In the genomic region with DNA sequence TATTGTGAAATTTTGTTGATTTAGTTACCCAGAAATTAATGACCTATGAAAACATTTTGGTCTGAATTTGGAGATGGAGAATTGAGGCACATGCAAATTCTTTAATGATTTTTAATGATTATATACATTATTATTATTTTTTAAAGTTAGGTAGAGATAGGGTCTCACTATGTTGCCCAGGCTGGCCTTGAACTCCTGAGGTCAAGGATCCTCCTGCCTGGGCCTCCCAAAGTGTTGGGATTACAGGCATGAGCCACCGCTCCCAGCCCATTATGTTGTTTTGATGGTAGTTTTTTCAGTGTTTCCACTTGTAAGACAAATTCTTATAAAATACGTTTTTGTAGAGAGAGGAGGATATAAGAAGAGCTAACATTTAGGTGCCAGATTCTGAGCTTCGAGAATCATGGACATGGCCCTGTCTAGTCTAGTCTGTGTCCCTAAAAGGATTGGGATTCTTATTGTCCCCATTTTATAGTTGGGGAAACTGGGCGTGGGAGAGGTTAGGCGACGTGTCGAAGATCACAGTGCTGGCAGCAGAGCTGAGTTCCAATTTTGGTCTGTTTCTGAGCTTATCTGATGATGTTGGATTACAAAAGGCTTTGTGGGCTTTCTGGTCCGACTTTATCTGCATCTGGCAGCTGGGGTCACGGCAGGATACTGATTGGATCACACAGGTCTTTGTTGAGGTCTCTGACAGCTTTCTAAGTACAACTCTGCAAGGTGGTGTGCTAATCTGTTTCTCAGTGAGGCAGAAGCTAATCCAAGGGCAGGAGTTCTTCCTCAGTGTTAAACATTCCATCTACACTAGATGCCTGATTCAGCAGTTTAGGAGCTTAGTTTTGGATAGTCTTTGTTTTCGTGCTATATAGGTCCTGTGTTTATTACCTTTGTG, we compare ENCODE assay signal across 34 cellular contexts. TPM values are rescaled to one million over a fixed set of nuclear protein-coding genes. Genes with fewer than 3 reads are reported as not detected.
A peak's percentile ranks its signal among the peaks of the same experiment; 100 is the strongest.
DNase-seq lines count a peak whose midpoint lies in the region; ATAC-seq, FAIRE-seq and TF ChIP-seq lines count a peak whose summit lies in the region.
"Had no signal": no experiment of that assay in that cellular context is flagged by ENCODE, and none has a peak within 500 bp of the region (broad histone marks: within the 10 kb centered on the region; RNA-seq: fewer than 3 reads in every experiment).

No MANE protein-coding gene starts in this region.

- no peak for ATAC-seq in T-helper 17 cell
- ATAC-seq in HG03159 (IDR thresholded peaks at IDR 0.05; ENCODE audit: unreplicated experiment): no peak
- ATAC-seq: activated CD8-positive, alpha-beta memory T cell treated with anti-CD3 and anti-CD28 coated beads, Interleukin-2, amount 10 ng/mL, durations not matched to agents 7 days and 5 days; activated T-cell treated with anti-CD3 and anti-CD28 coated beads, Interleukin-2, amount 50 U/mL, for 72 hours; psoas muscle; T-cell had no signal

- H3K4me1 Mint-ChIP-seq in T-helper 17 cell: peaks cover 4% of the 10 kb centered on the region
- H3K4me1 Mint-ChIP-seq in endothelial cell (ENCODE audit: unreplicated experiment): peaks cover 3% of the 10 kb centered on the region

- no peaks in the 10 kb centered on the region for H3K27me3 Mint-ChIP-seq in T-helper 17 cell
- H3K27me3 Mint-ChIP-seq in endothelial cell (ENCODE audit: unreplicated experiment): peaks cover 1% of the 10 kb centered on the region
- H3K27me3 Mint-ChIP-seq: activated CD8-positive, alpha-beta memory T cell treated with anti-CD3 and anti-CD28 coated beads, Interleukin-2, amount 10 ng/mL, durations not matched to agents 7 days and 5 days; IgD-negative memory B cell; T-cell had no signal

- no peak overlapping the region; the same call in 1 of the 2 replicates for H3K4me3 ChIP-seq in Jurkat, Clone E6-1 (ENCODE audit: low read length)
- no peak overlapping the region for H3K4me3 ChIP-seq in lower leg skin (ENCODE audit: low read depth, poor library complexity, severe bottlenecking)
- H3K4me3 ChIP-seq: BLaER1 treated with 17β-estradiol and CSF1 and Interleukin-3, amounts not matched to agents 10 nM and 100 nM; lung; psoas muscle; tibial nerve had no signal

- POLR2A ChIA-PET in GM10248 (lab: Yijun Ruan, JAX): no interaction called here

- no peak for TF ChIP-seq POLR2A in lower leg skin (IDR thresholded peaks at IDR 0.05)

- H3K36me3 Mint-ChIP-seq in T-helper 17 cell (ENCODE audit: low read depth) (no peaks in the 10 kb centered on the region), endothelial cell (ENCODE audit: low read depth, unreplicated experiment) (peaks cover 4% of the 10 kb centered on the region)

- intact Hi-C loops in posterior vena cava (cut with DNase I): no loop called here
- intact Hi-C loops in lower leg skin (cut with DNase I; ENCODE audit: low total_unique reads): no loop called here

- no peak overlapping the region for H3K27ac Mint-ChIP-seq in T-helper 17 cell
- H3K27ac Mint-ChIP-seq in endothelial cell (ENCODE audit: unreplicated experiment): peak overlapping the region; percentile 27
- H3K27ac Mint-ChIP-seq: activated CD8-positive, alpha-beta memory T cell treated with anti-CD3 and anti-CD28 coated beads, Interleukin-2, amount 10 ng/mL, durations not matched to agents 7 days and 5 days; activated naive CD4-positive, alpha-beta T cell treated with anti-CD3 and anti-CD28 coated beads for 36 hours; activated T-cell treated with anti-CD3 and anti-CD28 coated beads, Interleukin-2, amount 50 U/mL, for 72 hours; IgD-negative memory B cell had no signal

- CTCF ChIA-PET in GM10248 (lab: Yijun Ruan, JAX): interaction anchor here (0.7 to 3.7 kb wide), 16 partner anchors 9 to 448 kb away, joined by 3 to 29 read pairs (median 7); a partner anchor contains a TSS

- peak; percentile 68 for FAIRE-seq in D721Med (lab: Jason Lieb, UNC)
- FAIRE-seq: endometrium, GM19239, keratinocyte had no signal

- peak overlapping the region; percentile 31 for H3K4me3 Mint-ChIP-seq in T-helper 17 cell
- H3K4me3 Mint-ChIP-seq in endothelial cell (ENCODE audit: unreplicated experiment): no peak overlapping the region
- H3K4me3 Mint-ChIP-seq: activated CD8-positive, alpha-beta memory T cell treated with anti-CD3 and anti-CD28 coated beads, Interleukin-2, amount 10 ng/mL, durations not matched to agents 7 days and 5 days; activated naive CD4-positive, alpha-beta T cell treated with anti-CD3 and anti-CD28 coated beads for 36 hours; activated T-cell treated with anti-CD3 and anti-CD28 coated beads, Interleukin-2, amount 50 U/mL, for 72 hours; IgD-negative memory B cell; T-cell had no signal

- TF ChIP-seq CTCF in D721Med (IDR thresholded peaks at IDR 0.05; ENCODE audit: insufficient read depth, missing control alignments) (no peak), endothelial cell (IDR thresholded peaks at IDR 0.05; ENCODE audit: unreplicated experiment) (no peak), GM10248 (IDR thresholded peaks at IDR 0.05; ENCODE audit: control extremely low read depth, extremely low read depth, low read depth, missing control alignments) (no peak), lower leg skin (IDR thresholded peaks at IDR 0.05) (no peak)

- no peaks in the 10 kb centered on the region for H3K9me3 Mint-ChIP-seq in endothelial cell (ENCODE audit: unreplicated experiment)
- H3K9me3 Mint-ChIP-seq: activated naive CD4-positive, alpha-beta T cell treated with anti-CD3 and anti-CD28 coated beads for 36 hours; activated T-cell treated with anti-CD3 and anti-CD28 coated beads, Interleukin-2, amount 50 U/mL, for 72 hours; IgD-negative memory B cell; T-cell had no signal

- no peak for DNase-seq in D721Med (ENCODE audit: insufficient read length, low spot score)
- peak; percentile 96 for DNase-seq in Jurkat, Clone E6-1 (ENCODE audit: low read depth, low spot score)
- DNase-seq in T-helper 17 cell: no peak
- DNase-seq in endothelial cell (ENCODE audit: low spot score): no peak
- no peak for DNase-seq in posterior vena cava (ENCODE audit: low spot score)
- DNase-seq in GM10248 (ENCODE audit: extremely low spot score): no peak
- DNase-seq in lower leg skin (ENCODE audit: low spot score in 2 of 2): no peak
- DNase-seq: activated CD4-positive, alpha-beta T cell treated with anti-CD3 and anti-CD28 coated beads, Interleukin-2, amount 50 U/mL, for 1 hour; activated CD8-positive, alpha-beta memory T cell treated with anti-CD3 and anti-CD28 coated beads, Interleukin-2, amount 10 ng/mL, durations not matched to agents 7 days and 5 days; activated naive CD4-positive, alpha-beta T cell treated with anti-CD3 and anti-CD28 coated beads for 36 hours; activated T-cell treated with anti-CD3 and anti-CD28 coated beads, Interleukin-2, amount 50 U/mL, for 72 hours; aorta; cortex of kidney; DND-41; HCEC 1CT; MM.1S; NCI-H1694 treated with DMSO at 0.1 percent for 48 hours; NCI-H69; psoas muscle; Right ventricle myocardium superior; stimulated activated CD8-positive, alpha-beta memory T cell treated with anti-CD3 and anti-CD28 coated beads, Interleukin-4, amount 100 ng/mL, for 48 hours; T-cell had no signal

- H3K9me3 ChIP-seq in T-helper 17 cell (ENCODE audit: control insufficient read depth, low read length, poor library complexity, severe bottlenecking): no peaks in the 10 kb centered on the region
- H3K9me3 ChIP-seq: BLaER1 treated with 17β-estradiol and CSF1 and Interleukin-3, amounts not matched to agents 10 nM and 100 nM; psoas muscle; tibial nerve had no signal

- 82 to 86% methylated on average over 10 of the region's 10 CpGs for WGBS in lower leg skin, 2 donors

RNA-seq across cellular contexts. Expression of a gene that starts 7.5 kb away (rescaled TPM):
- polyA plus RNA-seq in Jurkat, Clone E6-1 (2012; ENCODE audit: insufficient read depth, insufficient read length): not detected
- total RNA-seq in T-helper 17 cell (not detected), endothelial cell (ENCODE audit: unreplicated experiment) (not detected), posterior vena cava (not detected), lower leg skin (not detected)
- total RNA-seq: activated CD8-positive, alpha-beta memory T cell treated with anti-CD3 and anti-CD28 coated beads, Interleukin-2, amount 10 ng/mL, durations not matched to agents 7 days and 5 days; activated naive CD4-positive, alpha-beta T cell treated with anti-CD3 and anti-CD28 coated beads for 36 hours; activated T-cell treated with anti-CD3 and anti-CD28 coated beads, Interleukin-2, amount 50 U/mL, for 72 hours; aorta; cardiac septum; fibroblast of lung; lung; myocyte; psoas muscle; tibial nerve had no signal
- polyA plus RNA-seq: AG04450, aorta, fibroblast of lung, keratinocyte, lung had no signal

RNA-seq across cellular contexts. Expression of a gene that starts 43.5 kb away (rescaled TPM):
- 12.0 TPM for polyA plus RNA-seq in Jurkat, Clone E6-1 (2012; ENCODE audit: insufficient read depth, insufficient read length)
- total RNA-seq in T-helper 17 cell (1 to 10 TPM; 8.8 to 9.0 TPM), endothelial cell (ENCODE audit: unreplicated experiment) (8.7 TPM), posterior vena cava (1 to 10 TPM; 6.0 to 6.5 TPM), lower leg skin (10 to 100 TPM in 1 of 4 donors, 1 to 10 TPM in 3; 7.0 to 14.6 (median 8.7) TPM)

RNA-seq across cellular contexts. Expression of a gene that starts 59.8 kb away (rescaled TPM):
- 4.9 TPM for polyA plus RNA-seq in Jurkat, Clone E6-1 (2012; ENCODE audit: insufficient read depth, insufficient read length)
- not detected for total RNA-seq in T-helper 17 cell
- 4.5 TPM for total RNA-seq in endothelial cell (ENCODE audit: unreplicated experiment)
- total RNA-seq in posterior vena cava: 1 to 10 TPM in 1 of 2 donors, under 1 TPM in 1; 0.56 to 1.5 TPM
- total RNA-seq in lower leg skin: 10 to 100 TPM in 3 of 4 donors, 1 to 10 TPM in 1; 4.0 to 25.7 (median 19.9) TPM
